ENCODE assay signal across 1 cellular context in genomic region chr17:63446218-63446980, GRCh38.
A peak's percentile ranks its signal among the peaks of the same experiment; 100 is the strongest.
TF ChIP-seq lines count a peak whose summit lies in the region.

A gene with protein sequence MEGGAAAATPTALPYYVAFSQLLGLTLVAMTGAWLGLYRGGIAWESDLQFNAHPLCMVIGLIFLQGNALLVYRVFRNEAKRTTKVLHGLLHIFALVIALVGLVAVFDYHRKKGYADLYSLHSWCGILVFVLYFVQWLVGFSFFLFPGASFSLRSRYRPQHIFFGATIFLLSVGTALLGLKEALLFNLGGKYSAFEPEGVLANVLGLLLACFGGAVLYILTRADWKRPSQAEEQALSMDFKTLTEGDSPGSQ (minus strand): TSS chr17:63446306. CDS start chr17:63437547, 8,759 bp downstream.

TF ChIP-seq in K562, 482 proteins besides CTCF, POLR2A, EP300 and RAD21 (continued from another document and continues in another):
- TF ChIP-seq, protein P1, sequence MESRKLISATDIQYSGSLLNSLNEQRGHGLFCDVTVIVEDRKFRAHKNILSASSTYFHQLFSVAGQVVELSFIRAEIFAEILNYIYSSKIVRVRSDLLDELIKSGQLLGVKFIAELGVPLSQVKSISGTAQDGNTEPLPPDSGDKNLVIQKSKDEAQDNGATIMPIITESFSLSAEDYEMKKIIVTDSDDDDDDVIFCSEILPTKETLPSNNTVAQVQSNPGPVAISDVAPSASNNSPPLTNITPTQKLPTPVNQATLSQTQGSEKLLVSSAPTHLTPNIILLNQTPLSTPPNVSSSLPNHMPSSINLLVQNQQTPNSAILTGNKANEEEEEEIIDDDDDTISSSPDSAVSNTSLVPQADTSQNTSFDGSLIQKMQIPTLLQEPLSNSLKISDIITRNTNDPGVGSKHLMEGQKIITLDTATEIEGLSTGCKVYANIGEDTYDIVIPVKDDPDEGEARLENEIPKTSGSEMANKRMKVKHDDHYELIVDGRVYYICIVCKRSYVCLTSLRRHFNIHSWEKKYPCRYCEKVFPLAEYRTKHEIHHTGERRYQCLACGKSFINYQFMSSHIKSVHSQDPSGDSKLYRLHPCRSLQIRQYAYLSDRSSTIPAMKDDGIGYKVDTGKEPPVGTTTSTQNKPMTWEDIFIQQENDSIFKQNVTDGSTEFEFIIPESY (CRISPR knock-in tag; IDR thresholded peaks at IDR 0.05) = peak; percentile 38; the same call in 1 of the 2 replicates
- TF ChIP-seq GTF2B (IDR thresholded peaks at IDR 0.05; ENCODE audit: extremely low read depth, insufficient read length) (no peak), EP400 (IDR thresholded peaks at IDR 0.05) (peak; percentile 70; the same call in 1 of the 2 replicates), ZNF253 (CRISPR knock-in tag; conservative IDR thresholded peaks at IDR 0.05) (no peak), SAFB (IDR thresholded peaks at IDR 0.05; ENCODE audit: borderline replicate concordance, low read depth, low read length) (0 out of 2 replicates have a peak, but pooled peaks have one; percentile 28), ZNF512 (tag; IDR thresholded peaks at IDR 0.05) (no peak), DNMT1 (IDR thresholded peaks at IDR 0.05) (no peak), PHF8 (IDR thresholded peaks at IDR 0.05; ENCODE audit: borderline replicate concordance, low read length) (peak; percentile 66), SMAD2 (IDR thresholded peaks at IDR 0.05; ENCODE audit: low read depth, low read length) (no peak), POLR3G (IDR thresholded peaks at IDR 0.05; ENCODE audit: extremely low read depth, insufficient read length, insufficient replicate concordance) (no peak), ETV1 (tag; conservative IDR thresholded peaks at IDR 0.05; ENCODE audit: low read depth) (no peak), SUPT5H (IDR thresholded peaks at IDR 0.05) (peak; percentile 72; the same call in 1 of the 2 replicates), E2F1 (CRISPR knock-in tag; IDR thresholded peaks at IDR 0.05) (peak; percentile 56; the same call in 1 of the 2 replicates), NR1H2 (CRISPR knock-in tag; IDR thresholded peaks at IDR 0.05) (0 out of 2 replicates have a peak, but pooled peaks have one; percentile 72), MCM3 (IDR thresholded peaks at IDR 0.05) (no peak), MEIS2 (IDR thresholded peaks at IDR 0.05; ENCODE audit: partially characterized antibody) (no peak), TAF15 (IDR thresholded peaks at IDR 0.05; ENCODE audit: low read depth, low read length) (no peak), U2AF1 (optimal IDR thresholded peaks at IDR 0.05; ENCODE audit: low read depth, low read length) (peak; percentile 76), GABPA (tag; conservative IDR thresholded peaks at IDR 0.05; ENCODE audit: low read depth) (peak; percentile 96), CEBPB (tag; IDR thresholded peaks at IDR 0.05) (no peak), ZNF77 (CRISPR knock-in tag; IDR thresholded peaks at IDR 0.05) (no peak), ZNF583 (CRISPR knock-in tag; IDR thresholded peaks at IDR 0.05) (0 out of 2 replicates have a peak, but pooled peaks have one; percentile 48), TOE1 (IDR thresholded peaks at IDR 0.05; ENCODE audit: borderline replicate concordance) (no peak), TOE1 (CRISPR knock-in tag; IDR thresholded peaks at IDR 0.05; ENCODE audit: borderline replicate concordance, low read depth) (no peak), CBFA2T2 (conservative IDR thresholded peaks at IDR 0.05) (0 out of 2 replicates have a peak, but pooled peaks have one; percentile 3), ZNF280B (CRISPR knock-in tag; IDR thresholded peaks at IDR 0.05) (no peak), NR4A1 (CRISPR knock-in tag; IDR thresholded peaks at IDR 0.05) (peak; percentile 82; the same call in 1 of the 2 replicates), NR4A1 (tag; IDR thresholded peaks at IDR 0.05) (peak; percentile 37), SAP30 (IDR thresholded peaks at IDR 0.05; ENCODE audit: borderline replicate concordance, insufficient read depth, low read depth, low read length, poor library complexity, severe bottlenecking) (peak; percentile 82), ZNF121 (CRISPR knock-in tag; conservative IDR thresholded peaks at IDR 0.05) (no peak)
- TF ChIP-seq, protein P2, sequence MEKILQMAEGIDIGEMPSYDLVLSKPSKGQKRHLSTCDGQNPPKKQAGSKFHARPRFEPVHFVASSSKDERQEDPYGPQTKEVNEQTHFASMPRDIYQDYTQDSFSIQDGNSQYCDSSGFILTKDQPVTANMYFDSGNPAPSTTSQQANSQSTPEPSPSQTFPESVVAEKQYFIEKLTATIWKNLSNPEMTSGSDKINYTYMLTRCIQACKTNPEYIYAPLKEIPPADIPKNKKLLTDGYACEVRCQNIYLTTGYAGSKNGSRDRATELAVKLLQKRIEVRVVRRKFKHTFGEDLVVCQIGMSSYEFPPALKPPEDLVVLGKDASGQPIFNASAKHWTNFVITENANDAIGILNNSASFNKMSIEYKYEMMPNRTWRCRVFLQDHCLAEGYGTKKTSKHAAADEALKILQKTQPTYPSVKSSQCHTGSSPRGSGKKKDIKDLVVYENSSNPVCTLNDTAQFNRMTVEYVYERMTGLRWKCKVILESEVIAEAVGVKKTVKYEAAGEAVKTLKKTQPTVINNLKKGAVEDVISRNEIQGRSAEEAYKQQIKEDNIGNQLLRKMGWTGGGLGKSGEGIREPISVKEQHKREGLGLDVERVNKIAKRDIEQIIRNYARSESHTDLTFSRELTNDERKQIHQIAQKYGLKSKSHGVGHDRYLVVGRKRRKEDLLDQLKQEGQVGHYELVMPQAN (IDR thresholded peaks at IDR 0.05; ENCODE audit: borderline replicate concordance) = peak; percentile 47; the same call in 1 of the 2 replicates
- TF ChIP-seq, protein P3, sequence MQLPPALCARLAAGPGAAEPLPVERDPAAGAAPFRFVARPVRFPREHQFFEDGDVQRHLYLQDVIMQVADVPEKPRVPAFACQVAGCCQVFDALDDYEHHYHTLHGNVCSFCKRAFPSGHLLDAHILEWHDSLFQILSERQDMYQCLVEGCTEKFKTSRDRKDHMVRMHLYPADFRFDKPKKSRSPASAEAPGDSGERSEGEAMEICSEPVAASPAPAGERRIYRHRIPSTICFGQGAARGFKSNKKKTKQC (CRISPR knock-in tag; IDR thresholded peaks at IDR 0.05) = peak; percentile 92
- TF ChIP-seq, protein P4, sequence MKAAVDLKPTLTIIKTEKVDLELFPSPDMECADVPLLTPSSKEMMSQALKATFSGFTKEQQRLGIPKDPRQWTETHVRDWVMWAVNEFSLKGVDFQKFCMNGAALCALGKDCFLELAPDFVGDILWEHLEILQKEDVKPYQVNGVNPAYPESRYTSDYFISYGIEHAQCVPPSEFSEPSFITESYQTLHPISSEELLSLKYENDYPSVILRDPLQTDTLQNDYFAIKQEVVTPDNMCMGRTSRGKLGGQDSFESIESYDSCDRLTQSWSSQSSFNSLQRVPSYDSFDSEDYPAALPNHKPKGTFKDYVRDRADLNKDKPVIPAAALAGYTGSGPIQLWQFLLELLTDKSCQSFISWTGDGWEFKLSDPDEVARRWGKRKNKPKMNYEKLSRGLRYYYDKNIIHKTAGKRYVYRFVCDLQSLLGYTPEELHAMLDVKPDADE (conservative IDR thresholded peaks at IDR 0.05; ENCODE audit: control insufficient read depth, low read depth, low read length) = no peak
- TF ChIP-seq, protein P5, sequence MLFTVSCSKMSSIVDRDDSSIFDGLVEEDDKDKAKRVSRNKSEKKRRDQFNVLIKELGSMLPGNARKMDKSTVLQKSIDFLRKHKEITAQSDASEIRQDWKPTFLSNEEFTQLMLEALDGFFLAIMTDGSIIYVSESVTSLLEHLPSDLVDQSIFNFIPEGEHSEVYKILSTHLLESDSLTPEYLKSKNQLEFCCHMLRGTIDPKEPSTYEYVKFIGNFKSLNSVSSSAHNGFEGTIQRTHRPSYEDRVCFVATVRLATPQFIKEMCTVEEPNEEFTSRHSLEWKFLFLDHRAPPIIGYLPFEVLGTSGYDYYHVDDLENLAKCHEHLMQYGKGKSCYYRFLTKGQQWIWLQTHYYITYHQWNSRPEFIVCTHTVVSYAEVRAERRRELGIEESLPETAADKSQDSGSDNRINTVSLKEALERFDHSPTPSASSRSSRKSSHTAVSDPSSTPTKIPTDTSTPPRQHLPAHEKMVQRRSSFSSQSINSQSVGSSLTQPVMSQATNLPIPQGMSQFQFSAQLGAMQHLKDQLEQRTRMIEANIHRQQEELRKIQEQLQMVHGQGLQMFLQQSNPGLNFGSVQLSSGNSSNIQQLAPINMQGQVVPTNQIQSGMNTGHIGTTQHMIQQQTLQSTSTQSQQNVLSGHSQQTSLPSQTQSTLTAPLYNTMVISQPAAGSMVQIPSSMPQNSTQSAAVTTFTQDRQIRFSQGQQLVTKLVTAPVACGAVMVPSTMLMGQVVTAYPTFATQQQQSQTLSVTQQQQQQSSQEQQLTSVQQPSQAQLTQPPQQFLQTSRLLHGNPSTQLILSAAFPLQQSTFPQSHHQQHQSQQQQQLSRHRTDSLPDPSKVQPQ (CRISPR knock-in tag; IDR thresholded peaks at IDR 0.05; ENCODE audit: borderline replicate concordance) = no peak
- TF ChIP-seq, protein P6, sequence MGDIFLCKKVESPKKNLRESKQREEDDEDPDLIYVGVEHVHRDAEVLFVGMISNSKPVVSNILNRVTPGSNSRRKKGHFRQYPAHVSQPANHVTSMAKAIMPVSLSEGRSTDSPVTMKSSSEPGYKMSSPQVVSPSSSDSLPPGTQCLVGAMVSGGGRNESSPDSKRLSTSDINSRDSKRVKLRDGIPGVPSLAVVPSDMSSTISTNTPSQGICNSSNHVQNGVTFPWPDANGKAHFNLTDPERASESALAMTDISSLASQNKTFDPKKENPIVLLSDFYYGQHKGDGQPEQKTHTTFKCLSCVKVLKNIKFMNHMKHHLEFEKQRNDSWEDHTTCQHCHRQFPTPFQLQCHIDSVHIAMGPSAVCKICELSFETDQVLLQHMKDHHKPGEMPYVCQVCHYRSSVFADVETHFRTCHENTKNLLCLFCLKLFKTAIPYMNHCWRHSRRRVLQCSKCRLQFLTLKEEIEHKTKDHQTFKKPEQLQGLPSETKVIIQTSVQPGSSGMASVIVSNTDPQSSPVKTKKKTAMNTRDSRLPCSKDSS (IDR thresholded peaks at IDR 0.05; ENCODE audit: low read depth, partially characterized antibody) = no peak
- TF ChIP-seq, protein P7, sequence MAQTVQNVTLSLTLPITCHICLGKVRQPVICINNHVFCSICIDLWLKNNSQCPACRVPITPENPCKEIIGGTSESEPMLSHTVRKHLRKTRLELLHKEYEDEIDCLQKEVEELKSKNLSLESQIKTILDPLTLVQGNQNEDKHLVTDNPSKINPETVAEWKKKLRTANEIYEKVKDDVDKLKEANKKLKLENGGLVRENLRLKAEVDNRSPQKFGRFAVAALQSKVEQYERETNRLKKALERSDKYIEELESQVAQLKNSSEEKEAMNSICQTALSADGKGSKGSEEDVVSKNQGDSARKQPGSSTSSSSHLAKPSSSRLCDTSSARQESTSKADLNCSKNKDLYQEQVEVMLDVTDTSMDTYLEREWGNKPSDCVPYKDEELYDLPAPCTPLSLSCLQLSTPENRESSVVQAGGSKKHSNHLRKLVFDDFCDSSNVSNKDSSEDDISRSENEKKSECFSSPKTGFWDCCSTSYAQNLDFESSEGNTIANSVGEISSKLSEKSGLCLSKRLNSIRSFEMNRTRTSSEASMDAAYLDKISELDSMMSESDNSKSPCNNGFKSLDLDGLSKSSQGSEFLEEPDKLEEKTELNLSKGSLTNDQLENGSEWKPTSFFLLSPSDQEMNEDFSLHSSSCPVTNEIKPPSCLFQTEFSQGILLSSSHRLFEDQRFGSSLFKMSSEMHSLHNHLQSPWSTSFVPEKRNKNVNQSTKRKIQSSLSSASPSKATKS (CRISPR knock-in tag; IDR thresholded peaks at IDR 0.05) = no peak
